19 cellular contexts compared by ENCODE assay signal in genomic region chr10:87524296-87524695, GRCh38.
"Had no signal": no experiment of that assay in that cellular context is flagged by ENCODE, and none has a peak within 500 bp of the region (broad histone marks: within the 10 kb centered on the region; RNA-seq: fewer than 3 reads in every experiment).

No MANE protein-coding gene starts in this region.

- H3K4me1 ChIP-seq: upper lobe of right lung had no signal

- ATAC-seq: activated T-cell treated with anti-CD3 and anti-CD28 coated beads, Interleukin-2, amount 50 U/mL, for 72 hours; left colon; stimulated activated naive B cell treated with anti-CD40 and anti-IgM and Interleukin-4, amounts not matched to agents 10 μg/mL and 1 μg/mL and 100 μg/mL, for 72 hours; upper lobe of right lung had no signal

- H3K27me3 ChIP-seq: dorsolateral prefrontal cortex, sigmoid colon, upper lobe of right lung had no signal

- H3K4me1 Mint-ChIP-seq: mesothelial cell of epicardium had no signal

- H3K27ac ChIP-seq: sigmoid colon, upper lobe of right lung, WERI-Rb-1 had no signal

- H3K4me3 Mint-ChIP-seq: activated naive CD8-positive, alpha-beta T cell; activated T-cell treated with anti-CD3 and anti-CD28 coated beads, Interleukin-2, amount 50 U/mL, for 72 hours; immature natural killer cell; mesothelial cell of epicardium; neural crest cell; stimulated activated naive B cell treated with anti-CD40 and anti-IgM and Interleukin-4, amounts not matched to agents 10 μg/mL and 1 μg/mL and 100 μg/mL, for 72 hours had no signal

- H3K27ac Mint-ChIP-seq: activated naive CD8-positive, alpha-beta T cell; activated T-cell treated with anti-CD3 and anti-CD28 coated beads, Interleukin-2, amount 50 U/mL, for 72 hours; immature natural killer cell; mesothelial cell of epicardium; stimulated activated naive B cell treated with anti-CD40 and anti-IgM and Interleukin-4, amounts not matched to agents 10 μg/mL and 1 μg/mL and 100 μg/mL, for 72 hours had no signal

- DNase-seq: activated CD4-positive, alpha-beta T cell treated with anti-CD3 and anti-CD28 coated beads for 1 hour; activated CD8-positive, alpha-beta memory T cell treated with anti-CD3 and anti-CD28 coated beads for 24 hours; activated effector memory CD4-positive, alpha-beta T cell treated with anti-CD3 and anti-CD28 coated beads, Interleukin-2, amount 50 U/mL, for 16 hours; activated T-cell treated with anti-CD3 and anti-CD28 coated beads, Interleukin-2, amount 50 U/mL, for 72 hours; amniotic stem cell; central memory CD4-positive, alpha-beta T cell; dorsolateral prefrontal cortex; foreskin melanocyte; head of caudate nucleus; immature natural killer cell; left colon; sigmoid colon; stimulated activated naive B cell treated with anti-CD40 and anti-IgM and Interleukin-4, amounts not matched to agents 10 μg/mL and 1 μg/mL and 100 μg/mL, for 72 hours; upper lobe of right lung; WERI-Rb-1 had no signal

- H3K9me3 ChIP-seq: upper lobe of right lung had no signal

- H3K27me3 Mint-ChIP-seq: activated naive CD8-positive, alpha-beta T cell; stimulated activated naive B cell treated with anti-CD40 and anti-IgM and Interleukin-4, amounts not matched to agents 10 μg/mL and 1 μg/mL and 100 μg/mL, for 72 hours had no signal

- H3K4me3 ChIP-seq: dorsolateral prefrontal cortex, lung, sigmoid colon, upper lobe of right lung had no signal
